Comparison of ENCODE assay signal across 12 cellular contexts in genomic region chr3:61575893-61576292, GRCh38.
"Had no signal": no experiment of that assay in that cellular context is flagged by ENCODE, and none has a peak within 500 bp of the region (broad histone marks: within the 10 kb centered on the region; RNA-seq: fewer than 3 reads in every experiment).

No MANE protein-coding gene starts in this region.

- H3K4me1 ChIP-seq: spleen had no signal

- DNase-seq: activated CD4-positive, alpha-beta memory T cell treated with anti-CD3 and anti-CD28 coated beads for 36 hours; activated CD4-positive, alpha-beta T cell treated with anti-CD3 and anti-CD28 coated beads for 1 hour; activated gamma-delta T cell; activated T-cell treated with anti-CD3 and anti-CD28 coated beads, Interleukin-2, amount 50 U/mL, for 48 hours; kidney; left ventricle myocardium superior; posterior cingulate gyrus; spleen; stimulated activated CD4-positive, alpha-beta T cell treated with anti-CD3 and anti-CD28 coated beads, Interleukin-1b, Interleukin-23, amount 100 ng/mL, for 48 hours; stimulated activated naive B cell treated with anti-CD40 and anti-IgM and Interleukin-4, amounts not matched to agents 10 μg/mL and 1 μg/mL and 100 μg/mL, for 72 hours had no signal

- H3K27me3 ChIP-seq: cardiac muscle cell, right atrium auricular region, spleen had no signal

- H3K27ac ChIP-seq: cardiac muscle cell, right atrium auricular region, spleen had no signal

- H3K36me3 ChIP-seq: cardiac muscle cell, right atrium auricular region, spleen had no signal

- H3K9me3 ChIP-seq: right atrium auricular region, spleen had no signal

- H3K4me3 ChIP-seq: cardiac muscle cell, right atrium auricular region, spleen had no signal

- ATAC-seq: left ventricle myocardium superior; stimulated activated naive B cell treated with anti-CD40 and anti-IgM and Interleukin-4, amounts not matched to agents 10 μg/mL and 1 μg/mL and 100 μg/mL, for 72 hours had no signal
